Comparison of ENCODE assay signal across 11 cellular contexts in genomic region chr2:69947078-69947801, GRCh38. TPM values are rescaled to one million over a fixed set of nuclear protein-coding genes. Genes with fewer than 3 reads are reported as not detected.
DNase-seq lines count a peak whose midpoint lies in the region; ATAC-seq, FAIRE-seq and TF ChIP-seq lines count a peak whose summit lies in the region.
"Had no signal": no experiment of that assay in that cellular context is flagged by ENCODE, and none has a peak within 500 bp of the region (broad histone marks: within the 10 kb centered on the region; RNA-seq: fewer than 3 reads in every experiment).

No MANE protein-coding gene starts in this region.

- H3K79me2 ChIP-seq in Loucy (ENCODE audit: insufficient read depth, low read length) (no peaks in the 10 kb centered on the region), K562 (ENCODE audit: control insufficient read depth, insufficient read depth, low read length) (no peaks in the 10 kb centered on the region), SK-N-SH (ENCODE audit: insufficient read depth) (no peaks in the 10 kb centered on the region)

- no peak for TF ChIP-seq CTCF in Loucy (conservative IDR thresholded peaks at IDR 0.05; ENCODE audit: low read length)
- TF ChIP-seq CTCF in K562 (IDR thresholded peaks at IDR 0.05 in 2 of 3, conservative IDR thresholded peaks at IDR 0.05 in 1 of 3; ENCODE audit: insufficient read depth in 2 of 3, low read depth in 1 of 3, low read length in 3 of 3) = no peak
- no peak for TF ChIP-seq CTCF in SK-N-SH (IDR thresholded peaks at IDR 0.05)

- H3K9me2 ChIP-seq in Loucy (replicated peaks; ENCODE audit: low read depth, low read length) (no peaks in the 10 kb centered on the region), SK-N-SH (no peaks in the 10 kb centered on the region)

- CTCF ChIA-PET in activated naive CD4-positive, alpha-beta T cell treated with anti-CD3 and anti-CD28 coated beads for 36 hours (lab: Charles Lee) = no interaction called here
- CTCF ChIA-PET in K562 (lab: Yijun Ruan, JAX; ENCODE audit: low intra/inter-chr PET ratio) (no interaction called here), SK-N-SH (lab: Yijun Ruan, JAX) (no interaction called here)

- peak overlapping the region; percentile 36 for H3K4me3 ChIP-seq in Loucy (ENCODE audit: low read length, poor library complexity, severe bottlenecking)
- H3K4me3 ChIP-seq in K562 = no peak overlapping the region
- no peak overlapping the region for H3K4me3 ChIP-seq in SK-N-SH (ENCODE audit: low read depth in 2 of 2, low read length in 1 of 2)
- H3K4me3 ChIP-seq: gastrocnemius medialis, left lung, pancreas had no signal

- H3K4me1 ChIP-seq in Loucy (ENCODE audit: insufficient read depth, low read length, poor library complexity, severe bottlenecking) (peaks cover 32% of the 10 kb centered on the region), K562 (replicated peaks in 1 of 2; ENCODE audit: control insufficient read depth in 2 of 2, insufficient read depth in 2 of 2, low read length in 2 of 2) (peaks cover 21 to 44% of the 10 kb centered on the region in 2 experiments), SK-N-SH (ENCODE audit: control insufficient read depth in 1 of 2, insufficient read depth in 2 of 2, low read depth in 1 of 2, low read length in 1 of 2) (peaks cover 0 to 8% of the 10 kb centered on the region in 2 experiments; a peak in 1 of 4 replicates)
- H3K4me1 ChIP-seq: gastrocnemius medialis, pancreas had no signal

- H3K27me3 Mint-ChIP-seq in activated naive CD4-positive, alpha-beta T cell treated with anti-CD3 and anti-CD28 coated beads for 36 hours (ENCODE audit: low read depth) = no peaks in the 10 kb centered on the region

- no peak for DNase-seq in activated naive CD4-positive, alpha-beta T cell treated with anti-CD3 and anti-CD28 coated beads for 36 hours
- DNase-seq in activated naive CD4-positive, alpha-beta T cell treated with Interleukin-2 at 50 U/mL for 16 hours = no peak
- DNase-seq in K562 (ENCODE audit: extremely low read depth in 1 of 4, low spot score in 3 of 4) (no peak), SK-N-SH (no peak), 8988T (no peak), H54 (ENCODE audit: insufficient read length, low spot score) (no peak)
- no peak for DNase-seq in stimulated activated effector memory CD8-positive, alpha-beta T cell treated with anti-CD3 and anti-CD28 coated beads, Interleukin-12 subunit alpha, Interleukin-12 subunit beta, amount 100 ng/mL, for 72 hours (ENCODE audit: low spot score in 2 of 2)
- DNase-seq: gastrocnemius medialis, left lung, pancreas had no signal

- H3K9me3 ChIP-seq in Loucy (ENCODE audit: insufficient read depth, low read depth, low read length) (no peaks in the 10 kb centered on the region), K562 (replicated peaks; ENCODE audit: control insufficient read depth, insufficient read depth, low read depth, low read length) (no peaks in the 10 kb centered on the region), SK-N-SH (no peaks in the 10 kb centered on the region)
- H3K9me3 ChIP-seq: gastrocnemius medialis, left lung, pancreas had no signal

- intact Hi-C loops in activated naive CD4-positive, alpha-beta T cell treated with anti-CD3 and anti-CD28 coated beads for 36 hours (cut with micrococcal nuclease) = no loop called here
- intact Hi-C loops in K562 (cut with micrococcal nuclease) = no loop called here

- peaks cover 28% of the 10 kb centered on the region for H3K4me1 Mint-ChIP-seq in activated naive CD4-positive, alpha-beta T cell treated with anti-CD3 and anti-CD28 coated beads for 36 hours (ENCODE audit: low read depth)
- H3K4me1 Mint-ChIP-seq in stimulated activated effector memory CD8-positive, alpha-beta T cell treated with anti-CD3 and anti-CD28 coated beads, Interleukin-12 subunit alpha, Interleukin-12 subunit beta, amount 100 ng/mL, for 72 hours = peaks cover 49% of the 10 kb centered on the region

- H3K9ac ChIP-seq in Loucy (ENCODE audit: low read depth, low read length, poor library complexity, severe bottlenecking) (peak overlapping the region; percentile 53), K562 (ENCODE audit: insufficient read depth in 1 of 2, low read depth in 2 of 2, low read length in 2 of 2) (peak overlapping the region in 1 of 2 experiments; percentile 56; a peak in 3 of 4 replicates), SK-N-SH (no peak overlapping the region)

- H3K4me2 ChIP-seq in Loucy (ENCODE audit: low read depth, low read length, poor library complexity, severe bottlenecking) (peak overlapping the region; percentile 62), K562 (ENCODE audit: insufficient read depth, low read length) (peak overlapping the region; percentile 20), SK-N-SH (no peak overlapping the region)

- H4K20me1 ChIP-seq in Loucy (ENCODE audit: insufficient read depth, low read length, poor library complexity, severe bottlenecking) (no peaks in the 10 kb centered on the region), K562 (replicated peaks; ENCODE audit: control insufficient read depth, insufficient read depth, low read length) (no peaks in the 10 kb centered on the region), SK-N-SH (ENCODE audit: insufficient read depth) (no peaks in the 10 kb centered on the region)

- H3K9me1 ChIP-seq in K562 (ENCODE audit: control insufficient read depth, insufficient read depth, low read length) = no peaks in the 10 kb centered on the region

- TF ChIP-seq POLR2A in K562 (conservative IDR thresholded peaks at IDR 0.05) (no peak), H54 (IDR thresholded peaks at IDR 0.05; ENCODE audit: low read depth, low read length) (no peak)

- POLR2A ChIA-PET in K562 (lab: Yijun Ruan, JAX) = interaction anchor here (0.5 to 1.6 kb wide), 8 partner anchors 8 to 347 kb away, joined by 3 to 8 read pairs (median 3); partner anchors contain the start of gene SNRPG
- POLR2A ChIA-PET in SK-N-SH (lab: Yijun Ruan, JAX) = no interaction called here

- 40% methylated on average over 4 of the region's 4 CpGs for WGBS in K562 (ENCODE audit: insufficient coverage, low coverage, missing lambda C conversion rate)
- 85% methylated on average over 4 of the region's 4 CpGs for WGBS in SK-N-SH (ENCODE audit: low lambda C conversion rate)

- no peaks in the 10 kb centered on the region for H3K27me3 ChIP-seq in Loucy (ENCODE audit: insufficient read depth, low read length, poor library complexity, severe bottlenecking)
- H3K27me3 ChIP-seq in K562 (ENCODE audit: control insufficient read depth in 2 of 2, insufficient read depth in 2 of 2, low read length in 2 of 2) = no peaks in the 10 kb centered on the region
- H3K27me3 ChIP-seq in SK-N-SH (ENCODE audit: insufficient read depth) = no peaks in the 10 kb centered on the region
- H3K27me3 ChIP-seq: gastrocnemius medialis, pancreas had no signal

- TF ChIP-seq RAD21 in K562 (CRISPR knock-in tag; conservative IDR thresholded peaks at IDR 0.05 in 1 of 2, IDR thresholded peaks at IDR 0.05 in 1 of 2) (no peak), SK-N-SH (IDR thresholded peaks at IDR 0.05; ENCODE audit: low read length) (no peak)

- in situ Hi-C loops in K562 (cut with MboI) = no loop called here

- peak overlapping the region; percentile 60 for H3K27ac Mint-ChIP-seq in activated naive CD4-positive, alpha-beta T cell treated with anti-CD3 and anti-CD28 coated beads for 36 hours
- peak overlapping the region; percentile 97 for H3K27ac Mint-ChIP-seq in stimulated activated effector memory CD8-positive, alpha-beta T cell treated with anti-CD3 and anti-CD28 coated beads, Interleukin-12 subunit alpha, Interleukin-12 subunit beta, amount 100 ng/mL, for 72 hours

- FAIRE-seq in K562 (lab: Jason Lieb, UNC) (peak; percentile 59), H54 (lab: Jason Lieb, UNC) (no peak)
- FAIRE-seq: pancreas had no signal

- H3F3A ChIP-seq in Loucy (ENCODE audit: low read depth) (no peaks in the 10 kb centered on the region), SK-N-SH (replicated peaks; ENCODE audit: insufficient read depth) (no peaks in the 10 kb centered on the region)

- H2AFZ ChIP-seq in Loucy (ENCODE audit: low read length) (peak overlapping the region; percentile 66; the same call in 1 of the 2 replicates), K562 (ENCODE audit: low read depth, low read length) (peak overlapping the region; percentile 89), SK-N-SH (ENCODE audit: low read depth) (no peak overlapping the region)

- no peaks in the 10 kb centered on the region for H3K36me3 ChIP-seq in Loucy (ENCODE audit: insufficient read depth, low read length)
- peaks cover 14% of the 10 kb centered on the region; the same call in 2 of the 3 replicates for H3K36me3 ChIP-seq in K562 (ENCODE audit: control insufficient read depth, insufficient read depth, low read length)
- H3K36me3 ChIP-seq in SK-N-SH (replicated peaks in 1 of 2; ENCODE audit: control insufficient read depth in 1 of 2, insufficient read depth in 2 of 2, low read length in 1 of 2) = peaks cover 1 to 10% of the 10 kb centered on the region in 2 experiments
- H3K36me3 ChIP-seq: pancreas had no signal

- TF ChIP-seq EP300 in K562 (IDR thresholded peaks at IDR 0.05; ENCODE audit: low read length) (no peak), SK-N-SH (IDR thresholded peaks at IDR 0.05; ENCODE audit: borderline replicate concordance in 1 of 2, low read depth in 1 of 2, low read length in 1 of 2) (no peak)

- peaks cover 4% of the 10 kb centered on the region for H3K36me3 Mint-ChIP-seq in activated naive CD4-positive, alpha-beta T cell treated with anti-CD3 and anti-CD28 coated beads for 36 hours (ENCODE audit: low read depth)
- H3K36me3 Mint-ChIP-seq in stimulated activated effector memory CD8-positive, alpha-beta T cell treated with anti-CD3 and anti-CD28 coated beads, Interleukin-12 subunit alpha, Interleukin-12 subunit beta, amount 100 ng/mL, for 72 hours = peaks cover 16% of the 10 kb centered on the region

- BruUV-seq in K562 (replicated peaks; lab: Mats Ljungman, UMichigan) = no TSS peak

- ATAC-seq in K562 = peak; percentile 18
- no peak for ATAC-seq in stimulated activated effector memory CD8-positive, alpha-beta T cell treated with anti-CD3 and anti-CD28 coated beads, Interleukin-12 subunit alpha, Interleukin-12 subunit beta, amount 100 ng/mL, for 72 hours
- ATAC-seq: gastrocnemius medialis had no signal

- no peaks in the 10 kb centered on the region for H3K9me3 Mint-ChIP-seq in activated naive CD4-positive, alpha-beta T cell treated with anti-CD3 and anti-CD28 coated beads for 36 hours
- no peaks in the 10 kb centered on the region for H3K9me3 Mint-ChIP-seq in stimulated activated effector memory CD8-positive, alpha-beta T cell treated with anti-CD3 and anti-CD28 coated beads, Interleukin-12 subunit alpha, Interleukin-12 subunit beta, amount 100 ng/mL, for 72 hours

- no peak overlapping the region for H3K4me3 Mint-ChIP-seq in activated naive CD4-positive, alpha-beta T cell treated with anti-CD3 and anti-CD28 coated beads for 36 hours
- H3K4me3 Mint-ChIP-seq in stimulated activated effector memory CD8-positive, alpha-beta T cell treated with anti-CD3 and anti-CD28 coated beads, Interleukin-12 subunit alpha, Interleukin-12 subunit beta, amount 100 ng/mL, for 72 hours = peak overlapping the region; percentile 53

- H3K27ac ChIP-seq in K562 (ENCODE audit: extremely low read depth, low read depth, low read length) = peak overlapping the region; percentile 54
- H3K27ac ChIP-seq in SK-N-SH (ENCODE audit: low read depth in 2 of 2, low read length in 1 of 2) = no peak overlapping the region
- H3K27ac ChIP-seq: gastrocnemius medialis, pancreas had no signal

RNA-seq across cellular contexts. Expression of gene ASPRV1, which starts 14.2 kb away (rescaled TPM):
- total RNA-seq in activated naive CD4-positive, alpha-beta T cell treated with anti-CD3 and anti-CD28 coated beads for 36 hours = under 1 TPM; 0.41 to 0.59 TPM
- 1.2 and 2.8 TPM in 2 replicates for total RNA-seq in K562 (2011; cell fraction: chromatin; rRNA removed; ENCODE audit: low replicate concordance)
- 1.6 and 2.0 TPM in 2 replicates for total RNA-seq in K562 (2011; cell fraction: nucleolus; rRNA removed)
- total RNA-seq in K562 (2011; cell fraction: nucleoplasm; rRNA removed) = 1.2 and 1.5 TPM in 2 replicates
- total RNA-seq in K562 (2014; rRNA removed) (0.36 and 0.57 TPM in 2 replicates), K562 (2014; rRNA removed; fragmentation: Illumina TruSeq; extraction: Trizol) (0.33 and 0.45 TPM in 2 replicates), K562 (2015; rRNA removed; fragmentation: Illumina TruSeq; extraction: Trizol) (0.58 and 0.64 TPM in 2 replicates), K562 (2021) (0.58 and 0.60 TPM in 2 replicates)
- polyA plus RNA-seq in K562 (2011; rRNA removed) (0.55 and 0.72 TPM in 2 replicates), K562 (2014; fragmentation: Illumina TruSeq; extraction: Trizol) (0.45 and 0.60 TPM in 2 replicates), K562 (2014; fragmentation: Nextera tagmentation; extraction: Ambion mirVana) (under 1 TPM in 1 of 2 experiments, not detected in 1; 0.17 TPM), K562 (2014; rRNA removed) (0.49 and 0.71 TPM in 2 replicates), SK-N-SH (2012; rRNA removed) (0.20 and 0.23 TPM in 2 replicates)
- 0.43 and 0.48 TPM in 2 replicates for polyA plus RNA-seq in K562 (2011; cell fraction: cytosol; rRNA removed)
- 0.63 TPM in 2 replicates for polyA plus RNA-seq in K562 (2011; cell fraction: nucleus; rRNA removed)
- 0.62 and 0.97 TPM in 2 replicates for polyA plus RNA-seq in K562 (2012)
- 0.42 and 0.81 TPM in 2 replicates for polyA minus RNA-seq in K562 (2011; rRNA and poly(A)+ RNA removed)
- polyA minus RNA-seq in K562 (2011; cell fraction: cytosol; rRNA and poly(A)+ RNA removed) = not detected in 2 replicates
- 0.22 and 0.27 TPM in 2 replicates for polyA minus RNA-seq in K562 (2011; cell fraction: nucleus; rRNA and poly(A)+ RNA removed)
- 0.10 and 0.21 TPM in 2 replicates for polyA plus RNA-seq in SK-N-SH (2012; cell fraction: cytosol; rRNA removed)
- 0.36 and 0.64 TPM in 2 replicates for polyA plus RNA-seq in SK-N-SH (2012; cell fraction: nucleus; rRNA removed)

RNA-seq across cellular contexts. Expression of gene MXD1, which starts 32.3 kb away (rescaled TPM):
- total RNA-seq in activated naive CD4-positive, alpha-beta T cell treated with anti-CD3 and anti-CD28 coated beads for 36 hours = 1 to 10 TPM; 7.6 to 9.6 TPM
- total RNA-seq in K562 (2011; cell fraction: chromatin; rRNA removed; ENCODE audit: low replicate concordance) = 26.7 and 49.0 TPM in 2 replicates
- 16.5 and 18.2 TPM in 2 replicates for total RNA-seq in K562 (2011; cell fraction: nucleolus; rRNA removed)
- 38.7 and 66.3 TPM in 2 replicates for total RNA-seq in K562 (2011; cell fraction: nucleoplasm; rRNA removed)
- total RNA-seq in K562 (2014; rRNA removed) (7.6 and 7.9 TPM in 2 replicates), K562 (2014; rRNA removed; fragmentation: Illumina TruSeq; extraction: Trizol) (8.3 and 9.1 TPM in 2 replicates), K562 (2015; rRNA removed; fragmentation: Illumina TruSeq; extraction: Trizol) (6.7 and 7.1 TPM in 2 replicates), K562 (2021) (13.4 and 19.8 TPM in 2 replicates)
- polyA plus RNA-seq in K562 (2011; rRNA removed) (26.7 and 35.9 TPM in 2 replicates), K562 (2014; fragmentation: Illumina TruSeq; extraction: Trizol) (11.5 and 13.0 TPM in 2 replicates), K562 (2014; fragmentation: Nextera tagmentation; extraction: Ambion mirVana) (10 to 100 TPM in 1 of 2 experiments, 1 to 10 TPM in 1; 9.0 to 11.0 TPM), K562 (2014; rRNA removed) (13.2 and 15.6 TPM in 2 replicates), SK-N-SH (2012; rRNA removed) (2.3 and 2.8 TPM in 2 replicates)
- polyA plus RNA-seq in K562 (2011; cell fraction: cytosol; rRNA removed) = 10.5 and 14.7 TPM in 2 replicates
- polyA plus RNA-seq in K562 (2011; cell fraction: nucleus; rRNA removed) = 49.2 and 59.8 TPM in 2 replicates
- 8.5 and 11.4 TPM in 2 replicates for polyA plus RNA-seq in K562 (2012)
- polyA minus RNA-seq in K562 (2011; rRNA and poly(A)+ RNA removed) = 18.7 and 32.2 TPM in 2 replicates
- 7.8 and 13.7 TPM in 2 replicates for polyA minus RNA-seq in K562 (2011; cell fraction: cytosol; rRNA and poly(A)+ RNA removed)
- 24.8 and 26.5 TPM in 2 replicates for polyA minus RNA-seq in K562 (2011; cell fraction: nucleus; rRNA and poly(A)+ RNA removed)
- polyA plus RNA-seq in SK-N-SH (2012; cell fraction: cytosol; rRNA removed) = 2.5 and 3.3 TPM in 2 replicates
- polyA plus RNA-seq in SK-N-SH (2012; cell fraction: nucleus; rRNA removed) = 5.7 and 6.6 TPM in 2 replicates

RNA-seq across cellular contexts. Expression of gene SNRNP27, which starts 53.5 kb away (rescaled TPM):
- total RNA-seq in activated naive CD4-positive, alpha-beta T cell treated with anti-CD3 and anti-CD28 coated beads for 36 hours = 10 to 100 TPM; 56.7 to 64.6 TPM
- total RNA-seq in K562 (2011; cell fraction: chromatin; rRNA removed; ENCODE audit: low replicate concordance) = 13.8 and 44.5 TPM in 2 replicates
- 11.0 and 12.1 TPM in 2 replicates for total RNA-seq in K562 (2011; cell fraction: nucleolus; rRNA removed)
- total RNA-seq in K562 (2011; cell fraction: nucleoplasm; rRNA removed) = 18.8 and 21.3 TPM in 2 replicates
- total RNA-seq in K562 (2014; rRNA removed) = 56.9 and 74.2 TPM in 2 replicates
- total RNA-seq in K562 (2014; rRNA removed; fragmentation: Illumina TruSeq; extraction: Trizol) = 58.7 and 59.8 TPM in 2 replicates
- total RNA-seq in K562 (2015; rRNA removed; fragmentation: Illumina TruSeq; extraction: Trizol) = 65.4 and 70.8 TPM in 2 replicates
- total RNA-seq in K562 (2021) = 61.0 and 61.5 TPM in 2 replicates
- 38.3 and 65.7 TPM in 2 replicates for polyA plus RNA-seq in K562 (2011; rRNA removed)
- 15.3 and 17.6 TPM in 2 replicates for polyA plus RNA-seq in K562 (2011; cell fraction: cytosol; rRNA removed)
- polyA plus RNA-seq in K562 (2011; cell fraction: nucleus; rRNA removed) = 12.4 and 13.8 TPM in 2 replicates
- 36.3 and 42.8 TPM in 2 replicates for polyA plus RNA-seq in K562 (2012)
- polyA plus RNA-seq in K562 (2014; fragmentation: Illumina TruSeq; extraction: Trizol) = 88.9 and 93.4 TPM in 2 replicates
- polyA plus RNA-seq in K562 (2014; fragmentation: Nextera tagmentation; extraction: Ambion mirVana) = 10 to 100 TPM; 29.2 to 33.7 TPM
- 72.7 and 102 TPM in 2 replicates for polyA plus RNA-seq in K562 (2014; rRNA removed)
- 16.0 and 24.7 TPM in 2 replicates for polyA minus RNA-seq in K562 (2011; rRNA and poly(A)+ RNA removed)
- 13.7 and 15.2 TPM in 2 replicates for polyA minus RNA-seq in K562 (2011; cell fraction: cytosol; rRNA and poly(A)+ RNA removed)
- 9.3 and 13.1 TPM in 2 replicates for polyA minus RNA-seq in K562 (2011; cell fraction: nucleus; rRNA and poly(A)+ RNA removed)
- polyA plus RNA-seq in SK-N-SH (2012; rRNA removed) = 50.9 and 68.4 TPM in 2 replicates
- 79.9 and 102 TPM in 2 replicates for polyA plus RNA-seq in SK-N-SH (2012; cell fraction: cytosol; rRNA removed)
- polyA plus RNA-seq in SK-N-SH (2012; cell fraction: nucleus; rRNA removed) = 37.1 and 43.5 TPM in 2 replicates
